Comparison of ENCODE assay signal across 28 cellular contexts in the genomic region with DNA sequence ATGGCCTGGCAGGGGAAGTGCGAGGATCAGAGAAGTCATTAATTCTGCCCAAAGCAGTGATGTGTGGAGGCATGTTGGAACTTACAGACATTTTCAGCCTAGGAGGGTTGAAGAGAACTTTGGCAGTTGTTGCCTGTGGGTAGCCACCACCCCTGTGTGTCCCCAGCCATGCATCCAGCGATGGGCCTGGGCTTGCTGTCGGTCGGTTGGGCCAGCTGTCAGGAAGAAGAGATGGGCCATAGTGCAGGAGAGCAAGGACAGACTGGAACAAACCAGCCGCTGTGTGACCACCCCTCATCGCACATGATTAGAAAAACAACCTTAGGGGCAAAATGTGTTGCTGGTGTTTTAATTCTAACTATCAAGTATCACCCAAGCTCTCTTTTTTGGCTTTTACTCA.
"Had no signal": no experiment of that assay in that cellular context is flagged by ENCODE, and none has a peak within 500 bp of the region (broad histone marks: within the 10 kb centered on the region; RNA-seq: fewer than 3 reads in every experiment).

No MANE protein-coding gene starts in this region.

- H2AFZ ChIP-seq: hepatocyte had no signal

- H3K36me3 ChIP-seq: heart right ventricle, left ventricle myocardium inferior, ovary, prostate gland, spleen, suprapubic skin, thoracic aorta, tibial artery, upper lobe of right lung had no signal

- H3K9me3 Mint-ChIP-seq: mesothelial cell of epicardium, neural crest cell had no signal

- H3K4me3 ChIP-seq: heart right ventricle, hepatocyte, left ventricle myocardium inferior, lung, ovary, prostate gland, skin epidermis, spleen, suprapubic skin, thoracic aorta, tibial artery, upper lobe of right lung had no signal

- H3K9me3 ChIP-seq: left ventricle myocardium inferior, ovary, prostate gland, spleen, suprapubic skin, thoracic aorta, tibial artery, upper lobe of right lung had no signal

- H3K4me1 Mint-ChIP-seq: mesothelial cell of epicardium; naive thymus-derived CD4-positive, alpha-beta T cell; neural crest cell; stimulated activated effector memory CD8-positive, alpha-beta T cell treated with anti-CD3 and anti-CD28 coated beads, Interleukin-12 subunit alpha, Interleukin-12 subunit beta, amount 100 ng/mL, for 72 hours had no signal

- H3K4me3 Mint-ChIP-seq: mesothelial cell of epicardium; naive thymus-derived CD4-positive, alpha-beta T cell; natural killer cell treated with Interleukin-12 subunit alpha and Interleukin-12 subunit beta and Interleukin-15 and Interleukin-18, amount 100 ng/mL, for 72 hours; neural crest cell; stimulated activated effector memory CD8-positive, alpha-beta T cell treated with anti-CD3 and anti-CD28 coated beads, Interleukin-12 subunit alpha, Interleukin-12 subunit beta, amount 100 ng/mL, for 72 hours; stimulated activated naive CD8-positive, alpha-beta T cell treated with anti-CD3 and anti-CD28 coated beads, Interleukin-15, Interleukin-2, amounts not matched to agents 100 ng/mL and 50 ng/mL, for 24 hours had no signal

- H3K36me3 Mint-ChIP-seq: mesothelial cell of epicardium; naive thymus-derived CD4-positive, alpha-beta T cell; stimulated activated effector memory CD8-positive, alpha-beta T cell treated with anti-CD3 and anti-CD28 coated beads, Interleukin-12 subunit alpha, Interleukin-12 subunit beta, amount 100 ng/mL, for 72 hours had no signal

- DNase-seq: heart right ventricle; islet precursor cell; left colon; left ventricle myocardium inferior; mesendoderm; naive thymus-derived CD4-positive, alpha-beta T cell; ovary; retina; right cardiac atrium; spleen; stimulated activated CD4-positive, alpha-beta T cell treated with anti-CD3 and anti-CD28 coated beads, Interleukin-4, amount 100 ng/mL, for 24 hours; stimulated activated naive CD4-positive, alpha-beta T cell; tibial artery; trophoblast cell; upper lobe of right lung had no signal

- H3K27ac Mint-ChIP-seq: mesothelial cell of epicardium; natural killer cell treated with Interleukin-12 subunit alpha and Interleukin-12 subunit beta and Interleukin-15 and Interleukin-18, amount 100 ng/mL, for 72 hours; stimulated activated effector memory CD8-positive, alpha-beta T cell treated with anti-CD3 and anti-CD28 coated beads, Interleukin-12 subunit alpha, Interleukin-12 subunit beta, amount 100 ng/mL, for 72 hours; stimulated activated naive CD8-positive, alpha-beta T cell treated with anti-CD3 and anti-CD28 coated beads, Interleukin-15, Interleukin-2, amounts not matched to agents 100 ng/mL and 50 ng/mL, for 24 hours had no signal

- FAIRE-seq: urothelium cell line had no signal

- H3K27me3 Mint-ChIP-seq: naive thymus-derived CD4-positive, alpha-beta T cell; natural killer cell treated with Interleukin-12 subunit alpha and Interleukin-12 subunit beta and Interleukin-15 and Interleukin-18, amount 100 ng/mL, for 72 hours; stimulated activated naive CD8-positive, alpha-beta T cell treated with anti-CD3 and anti-CD28 coated beads, Interleukin-15, Interleukin-2, amounts not matched to agents 100 ng/mL and 50 ng/mL, for 24 hours had no signal

- H3K4me2 ChIP-seq: hepatocyte had no signal

- ATAC-seq: heart right ventricle; left colon; naive thymus-derived CD4-positive, alpha-beta T cell; natural killer cell treated with Interleukin-12 subunit alpha and Interleukin-12 subunit beta and Interleukin-15 and Interleukin-18, amount 100 ng/mL, for 72 hours; right cardiac atrium; sciatic nerve; stimulated activated effector memory CD8-positive, alpha-beta T cell treated with anti-CD3 and anti-CD28 coated beads, Interleukin-12 subunit alpha, Interleukin-12 subunit beta, amount 100 ng/mL, for 72 hours; upper lobe of right lung had no signal

- H3K79me2 ChIP-seq: hepatocyte had no signal

- H3K27ac ChIP-seq: heart right ventricle, hepatocyte, left ventricle myocardium inferior, ovary, prostate gland, skin epidermis, spleen, suprapubic skin, thoracic aorta, tibial artery, upper lobe of right lung had no signal

- H3K27me3 ChIP-seq: heart right ventricle, hepatocyte, ovary, spleen, suprapubic skin, tibial artery, upper lobe of right lung had no signal

- H3K4me1 ChIP-seq: heart right ventricle, left ventricle myocardium inferior, prostate gland, spleen, suprapubic skin, tibial artery, upper lobe of right lung had no signal
